ENCODE assay signal across 21 cellular contexts in the genomic region with DNA sequence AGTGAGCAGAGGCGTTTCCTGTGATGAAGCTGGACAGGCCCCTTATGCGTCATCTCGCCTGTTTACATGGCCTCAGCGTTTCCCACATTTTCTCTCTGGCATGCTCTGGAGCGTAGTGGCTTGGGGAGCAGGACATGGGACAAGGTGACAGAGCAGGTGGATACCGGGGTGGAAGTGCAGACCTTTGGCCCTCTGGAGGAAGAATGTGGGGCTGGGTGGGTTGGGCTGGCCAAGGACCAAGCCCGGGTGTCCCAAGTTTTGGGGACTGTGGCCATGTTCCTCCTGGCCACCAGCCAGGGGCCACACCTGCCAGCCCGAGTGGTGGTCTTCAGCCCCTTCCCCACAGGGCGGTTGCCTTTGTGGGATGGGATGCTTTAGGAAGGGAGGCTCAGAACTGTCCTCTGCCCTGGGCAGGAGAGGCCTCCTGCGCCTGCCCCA.
A peak's percentile ranks its signal among the peaks of the same experiment; 100 is the strongest.
DNase-seq lines count a peak whose midpoint lies in the region; ATAC-seq and TF ChIP-seq lines count a peak whose summit lies in the region.
"Had no signal": no experiment of that assay in that cellular context is flagged by ENCODE, and none has a peak within 500 bp of the region (broad histone marks: within the 10 kb centered on the region; RNA-seq: fewer than 3 reads in every experiment).

No MANE protein-coding gene starts in this region.

- TF ChIP-seq POLR2A in spleen (IDR thresholded peaks at IDR 0.05) = no peak

- TF ChIP-seq CTCF in spleen (IDR thresholded peaks at IDR 0.05 in 8 of 11, conservative IDR thresholded peaks at IDR 0.05 in 3 of 11) = no peak
- no peak for TF ChIP-seq CTCF in omental fat pad (IDR thresholded peaks at IDR 0.05)

- H2BK5ac ChIP-seq in mesendoderm (ENCODE audit: low read length) = no peak overlapping the region

- DNase-seq in activated CD4-positive, CD25-positive, alpha-beta regulatory T cell treated with anti-CD3 and anti-CD28 coated beads, Interleukin-2, amount 50 U/mL, for 72 hours = peak; percentile 15
- DNase-seq in activated CD4-positive, alpha-beta memory T cell treated with anti-CD3 and anti-CD28 coated beads for 36 hours = peak; percentile 2
- DNase-seq in left lobe of liver (ENCODE audit: low spot score) (peak; percentile 23), spleen (peak; percentile 40), omental fat pad (ENCODE audit: low spot score) (no peak), mesendoderm (no peak)
- DNase-seq: GF-D8, MG63, NCI-H1105, NCI-H187, NCI-H446, NCI-H748 treated with DMSO at 0.1 percent for 48 hours, PC-9 had no signal

- POLR2A ChIA-PET in activated CD4-positive, alpha-beta memory T cell treated with anti-CD3 and anti-CD28 coated beads for 36 hours (lab: Charles Lee) = no interaction called here

- no peaks in the 10 kb centered on the region for H3K79me2 ChIP-seq in mesendoderm (ENCODE audit: control insufficient read depth, insufficient read depth, low read length)

- H3K4me3 ChIP-seq in spleen (no peak overlapping the region), mesendoderm (ENCODE audit: low read length) (no peak overlapping the region)
- H3K4me3 ChIP-seq: BLaER1, GM23338, MG63, PC-9 had no signal

- no peak for ATAC-seq in activated CD4-positive, CD25-positive, alpha-beta regulatory T cell treated with anti-CD3 and anti-CD28 coated beads, Interleukin-2, amount 50 U/mL, for 24 hours
- ATAC-seq in left lobe of liver (no peak), HG03135 (IDR thresholded peaks at IDR 0.05; ENCODE audit: unreplicated experiment) (no peak), omental fat pad (ENCODE audit: low FRiP score) (no peak)
- ATAC-seq: GM23338 had no signal

- no peaks in the 10 kb centered on the region for H3K79me1 ChIP-seq in mesendoderm (ENCODE audit: low read length)

- no peak overlapping the region for H2BK15ac ChIP-seq in mesendoderm (replicated peaks; ENCODE audit: low read depth)

- no peak overlapping the region for H3K9ac ChIP-seq in mesendoderm (ENCODE audit: low read length)
- H3K9ac ChIP-seq: BLaER1, KMS-11 had no signal

- H4K5ac ChIP-seq in mesendoderm (ENCODE audit: low read length) = no peak overlapping the region

- no peak overlapping the region for H3K18ac ChIP-seq in mesendoderm (ENCODE audit: low read length)

- no peaks in the 10 kb centered on the region for H3K36me3 Mint-ChIP-seq in activated CD4-positive, alpha-beta memory T cell treated with anti-CD3 and anti-CD28 coated beads for 36 hours
- H3K36me3 Mint-ChIP-seq: CD8-positive, alpha-beta memory T cell had no signal

- no peaks in the 10 kb centered on the region for H3K4me1 ChIP-seq in spleen
- no peaks in the 10 kb centered on the region for H3K4me1 ChIP-seq in mesendoderm (ENCODE audit: control insufficient read depth, low read depth, low read length)
- H3K4me1 ChIP-seq: BLaER1 had no signal

- H3K4me3 Mint-ChIP-seq in activated CD4-positive, alpha-beta memory T cell treated with anti-CD3 and anti-CD28 coated beads for 36 hours = no peak overlapping the region
- H3K4me3 Mint-ChIP-seq: CD8-positive, alpha-beta memory T cell; GM23338 had no signal

- WGBS in spleen, 5 donors = 80 to 92% (median 87%) methylated on average over 9 to 10 of the region's 10 CpGs
- WGBS in mesendoderm (ENCODE audit: extremely low coverage, insufficient coverage, low lambda C conversion rate) = no CpG with 5 or more reads among the region's 10 CpGs

- intact Hi-C loops in activated CD4-positive, alpha-beta memory T cell treated with anti-CD3 and anti-CD28 coated beads for 36 hours (cut with micrococcal nuclease) = no loop called here
- intact Hi-C loops in spleen (cut with DNase I; ENCODE audit: low total_unique reads) = no loop called here

- no peak overlapping the region for H3K56ac ChIP-seq in mesendoderm (ENCODE audit: low read length)

- H3K36me3 ChIP-seq in spleen (no peaks in the 10 kb centered on the region), mesendoderm (ENCODE audit: control insufficient read depth, insufficient read depth, low read length) (no peaks in the 10 kb centered on the region)
- H3K36me3 ChIP-seq: BLaER1, MG63 had no signal

- no peak overlapping the region for H4K8ac ChIP-seq in mesendoderm (ENCODE audit: low read depth, low read length)

- H3K4ac ChIP-seq in mesendoderm (ENCODE audit: low read depth, low read length) = no peak overlapping the region

- H3K23ac ChIP-seq in mesendoderm (ENCODE audit: low read length) = no peak overlapping the region

- peaks cover 0 to 5% (median 0%) of the 10 kb centered on the region in 7 donors for H3K27me3 ChIP-seq in spleen (replicated peaks in 1 of 7)
- no peaks in the 10 kb centered on the region for H3K27me3 ChIP-seq in mesendoderm (ENCODE audit: insufficient read depth, low read length, poor library complexity)
- H3K27me3 ChIP-seq: BLaER1, MG63 had no signal

- no peak overlapping the region for H3K27ac Mint-ChIP-seq in activated CD4-positive, alpha-beta memory T cell treated with anti-CD3 and anti-CD28 coated beads for 36 hours
- H3K27ac Mint-ChIP-seq: CD8-positive, alpha-beta memory T cell; GM23338 had no signal

- no peak overlapping the region for H2BK120ac ChIP-seq in mesendoderm (ENCODE audit: low read depth, low read length)

- CTCF ChIA-PET in activated CD4-positive, alpha-beta memory T cell treated with anti-CD3 and anti-CD28 coated beads for 36 hours (lab: Charles Lee) = no interaction called here

- no peak overlapping the region for H2AK5ac ChIP-seq in mesendoderm (ENCODE audit: low read length)

- no peaks in the 10 kb centered on the region for H3K4me1 Mint-ChIP-seq in activated CD4-positive, alpha-beta memory T cell treated with anti-CD3 and anti-CD28 coated beads for 36 hours (ENCODE audit: low read depth)
- H3K4me1 Mint-ChIP-seq: CD8-positive, alpha-beta memory T cell; GM23338 had no signal

- H3K4me2 ChIP-seq in mesendoderm (ENCODE audit: low read length) = no peak overlapping the region
- H3K4me2 ChIP-seq: BLaER1, GM23338, KMS-11, PC-9 had no signal

- no peaks in the 10 kb centered on the region for H3K9me3 Mint-ChIP-seq in activated CD4-positive, alpha-beta memory T cell treated with anti-CD3 and anti-CD28 coated beads for 36 hours
- H3K9me3 Mint-ChIP-seq: CD8-positive, alpha-beta memory T cell had no signal

- H3K27ac ChIP-seq in spleen (no peak overlapping the region), mesendoderm (ENCODE audit: low read depth, low read length) (no peak overlapping the region)
- H3K27ac ChIP-seq: 22Rv1, BLaER1, HL-60, KMS-11, PC-9 had no signal

- H3K9me3 ChIP-seq in spleen = no peaks in the 10 kb centered on the region
- H3K9me3 ChIP-seq: BLaER1, MG63 had no signal

- H3K27me3 Mint-ChIP-seq in activated CD4-positive, alpha-beta memory T cell treated with anti-CD3 and anti-CD28 coated beads for 36 hours = no peaks in the 10 kb centered on the region

Comparison
In these comparisons a context has a peak if more than half of its experiments do, and no peak if none do; other contexts are left out.
1. DNase-seq: peak in activated CD4-positive, CD25-positive, alpha-beta regulatory T cell treated with anti-CD3 and anti-CD28 coated beads, Interleukin-2, amount 50 U/mL, for 72 hours (single experiment), activated CD4-positive, alpha-beta memory T cell treated with anti-CD3 and anti-CD28 coated beads for 36 hours (single experiment), left lobe of liver (single experiment) and spleen (single experiment); none in omental fat pad (single experiment) and mesendoderm (single experiment).